8 cellular contexts compared by ENCODE assay signal in the genomic region with DNA sequence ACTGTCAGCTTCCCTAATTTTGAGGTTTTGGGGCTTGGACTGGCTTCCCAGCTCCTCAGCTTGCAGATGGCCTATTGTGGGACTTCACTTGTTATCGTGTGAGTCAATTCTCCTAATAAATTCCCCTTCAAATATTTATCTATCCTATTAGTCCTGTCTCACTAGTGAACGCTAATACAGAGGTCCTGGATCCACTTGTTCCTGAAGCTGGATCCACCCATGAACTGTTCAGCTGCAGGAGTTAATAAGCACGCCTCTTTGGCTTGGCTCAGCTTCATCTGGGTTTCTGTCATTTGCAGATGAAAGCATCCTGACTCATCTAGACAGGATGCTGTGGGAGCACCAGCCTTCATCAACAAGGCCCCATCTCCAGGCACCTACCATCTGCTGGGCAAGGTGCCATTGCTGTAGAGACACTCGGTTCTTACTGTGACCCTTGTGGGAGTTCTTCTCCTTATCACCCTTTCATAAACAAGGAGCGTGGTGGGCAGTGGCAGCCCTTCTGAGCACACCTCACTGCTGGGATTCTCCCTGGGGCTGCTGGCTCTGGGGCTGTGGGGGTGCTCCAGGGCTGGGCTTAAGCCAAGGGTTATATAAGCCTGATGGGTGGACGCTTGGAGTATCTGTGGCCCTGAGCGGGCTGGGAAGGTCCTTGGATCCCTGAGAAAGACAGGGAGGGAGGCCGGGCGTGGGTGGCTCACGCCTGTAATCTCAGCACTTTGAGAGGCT. TPM values are rescaled to one million over a fixed set of nuclear protein-coding genes. Genes with fewer than 3 reads are reported as not detected.
A peak's percentile ranks its signal among the peaks of the same experiment; 100 is the strongest.
DNase-seq lines count a peak whose midpoint lies in the region; ATAC-seq, FAIRE-seq and TF ChIP-seq lines count a peak whose summit lies in the region.

No MANE protein-coding gene starts in this region.

- H3K36me3 ChIP-seq in mammary epithelial cell (ENCODE audit: insufficient read depth, low read length): no peaks in the 10 kb centered on the region

- no peaks in the 10 kb centered on the region for H3K27me3 ChIP-seq in mammary epithelial cell (ENCODE audit: insufficient read depth, low read length)

- no peak for ATAC-seq in HG03460 (IDR thresholded peaks at IDR 0.05; ENCODE audit: unreplicated experiment)
- ATAC-seq in GM19035 (IDR thresholded peaks at IDR 0.05; ENCODE audit: unreplicated experiment): no peak
- ATAC-seq in HG02970 (IDR thresholded peaks at IDR 0.05; ENCODE audit: low FRiP score, unreplicated experiment): no peak

- no peak for TF ChIP-seq CTCF in mammary epithelial cell (conservative IDR thresholded peaks at IDR 0.05 in 1 of 2, IDR thresholded peaks at IDR 0.05 in 1 of 2; ENCODE audit: extremely low read depth in 1 of 2, insufficient read depth in 1 of 2, low read depth in 1 of 2, low read length in 2 of 2)
- TF ChIP-seq CTCF in progenitor cell of endocrine pancreas (IDR thresholded peaks at IDR 0.05; ENCODE audit: unreplicated experiment): no peak

- no peak overlapping the region for H2AFZ ChIP-seq in mammary epithelial cell (ENCODE audit: low read depth, low read length)

- no peaks in the 10 kb centered on the region for H3K36me3 Mint-ChIP-seq in progenitor cell of endocrine pancreas (ENCODE audit: insufficient read depth)

- H3K4me1 ChIP-seq in mammary epithelial cell (ENCODE audit: insufficient read depth, low read length): no peaks in the 10 kb centered on the region

- FAIRE-seq in HTR-8/SVneo (lab: Jason Lieb, UNC): no peak

- H3K9me3 ChIP-seq in mammary epithelial cell (replicated peaks; ENCODE audit: insufficient read depth, low read length): no peaks in the 10 kb centered on the region

- no TSS peak for BruUV-seq in mammary epithelial cell (replicated peaks; lab: Mats Ljungman, UMichigan)

- no peaks in the 10 kb centered on the region for H3K9me3 Mint-ChIP-seq in progenitor cell of endocrine pancreas (ENCODE audit: low read depth)

- no peak overlapping the region for H3K4me3 Mint-ChIP-seq in progenitor cell of endocrine pancreas (ENCODE audit: low read depth)

- no peak overlapping the region for H3K27ac Mint-ChIP-seq in progenitor cell of endocrine pancreas

- H3K9ac ChIP-seq in mammary epithelial cell (ENCODE audit: insufficient read depth, low read length): no peak overlapping the region

- no peak overlapping the region for H3K4me2 ChIP-seq in mammary epithelial cell (ENCODE audit: insufficient read depth, low read depth, low read length)

- intact Hi-C loops in mammary epithelial cell (cut with micrococcal nuclease): no loop called here

- H3K79me2 ChIP-seq in mammary epithelial cell (ENCODE audit: insufficient read depth, low read length): no peaks in the 10 kb centered on the region

- H4K20me1 ChIP-seq in mammary epithelial cell (ENCODE audit: insufficient read depth, low read length): no peaks in the 10 kb centered on the region

- DNase-seq in HTR-8/SVneo (ENCODE audit: insufficient read length, low spot score) (peak; percentile 33), mammary epithelial cell (peak; percentile 68), progenitor cell of endocrine pancreas (ENCODE audit: low spot score, unreplicated experiment) (no peak)
- DNase-seq in activated CD4-positive, alpha-beta T cell treated with anti-CD3 and anti-CD28 coated beads for 1 hour: peak; percentile 57
- DNase-seq in stimulated activated CD8-positive, alpha-beta memory T cell treated with anti-CD3 and anti-CD28 coated beads, Interleukin-12 subunit alpha, Interleukin-12 subunit beta, amount 100 ng/mL, for 4 hours (ENCODE audit: low read depth): peak; percentile 36

- 62% methylated on average over 9 of the region's 10 CpGs for WGBS in mammary epithelial cell (ENCODE audit: low coverage, missing lambda C conversion rate)

- no peak overlapping the region for H3K4me3 ChIP-seq in mammary epithelial cell (replicated peaks in 1 of 3; ENCODE audit: insufficient read depth in 1 of 3, low read depth in 2 of 3, low read length in 3 of 3)

- H3K27me3 Mint-ChIP-seq in progenitor cell of endocrine pancreas: peaks cover 31% of the 10 kb centered on the region

- H3K4me1 Mint-ChIP-seq in progenitor cell of endocrine pancreas (ENCODE audit: low read depth): no peaks in the 10 kb centered on the region

- in situ Hi-C loops in mammary epithelial cell (cut with MboI; ENCODE audit: low sequenced_read_pairs in 2 of 2): no loop called here

- CTCF ChIA-PET in mammary epithelial cell (lab: Charles Lee; ENCODE audit: low non-redundant PET): no interaction called here

- H3K27ac ChIP-seq in mammary epithelial cell (ENCODE audit: insufficient read depth, low read depth, low read length): no peak overlapping the region

- dilution Hi-C loops in mammary epithelial cell (cut with HindIII; ENCODE audit: low sequenced_read_pairs): no loop called here

RNA-seq across cellular contexts. Expression of gene LAT, which starts 23.2 kb away (rescaled TPM):
- total RNA-seq in mammary epithelial cell (1 to 10 TPM in 1 of 2 donors, under 1 TPM in 1; 0.83 to 3.1 TPM), progenitor cell of endocrine pancreas (5.8 and 8.0 TPM in 2 replicates)
- 1.5 TPM for polyA plus RNA-seq in mammary epithelial cell
- polyA minus RNA-seq in mammary epithelial cell: 1.7 TPM

RNA-seq across cellular contexts. Expression of gene SPNS1, which starts 33.5 kb away (rescaled TPM):
- total RNA-seq in mammary epithelial cell: 10 to 100 TPM; 24.5 to 32.3 TPM
- 31.4 TPM for polyA plus RNA-seq in mammary epithelial cell
- 16.7 TPM for polyA minus RNA-seq in mammary epithelial cell
- total RNA-seq in progenitor cell of endocrine pancreas: 36.6 and 41.1 TPM in 2 replicates

RNA-seq across cellular contexts. Expression of gene NFATC2IP, which starts 57.3 kb away (rescaled TPM):
- total RNA-seq in mammary epithelial cell (10 to 100 TPM; 21.5 to 59.2 TPM), progenitor cell of endocrine pancreas (70.4 and 77.1 TPM in 2 replicates)
- polyA plus RNA-seq in mammary epithelial cell: 43.6 TPM
- 49.7 TPM for polyA minus RNA-seq in mammary epithelial cell
